14 cellular contexts compared by ENCODE assay signal in genomic region chr13:109794095-109794494, GRCh38.
"Had no signal": no experiment of that assay in that cellular context is flagged by ENCODE, and none has a peak within 500 bp of the region (broad histone marks: within the 10 kb centered on the region; RNA-seq: fewer than 3 reads in every experiment).

No MANE protein-coding gene starts in this region.

- H3K36me3 ChIP-seq: brain microvascular endothelial cell, ovary, sigmoid colon, spleen had no signal

- H3K27ac ChIP-seq: brain microvascular endothelial cell, ovary, sigmoid colon, spleen had no signal

- FAIRE-seq: endothelial cell of umbilical vein had no signal

- H3K4me3 ChIP-seq: ovary, sigmoid colon, spleen had no signal

- H3K9me3 ChIP-seq: ovary, sigmoid colon, spleen had no signal

- DNase-seq: activated CD4-positive, alpha-beta memory T cell treated with anti-CD3 and anti-CD28 coated beads for 36 hours; activated CD4-positive, alpha-beta T cell treated with anti-CD3 and anti-CD28 coated beads for 1 hour; activated effector memory CD4-positive, alpha-beta T cell treated with anti-CD3 and anti-CD28 coated beads, Interleukin-2, amount 50 U/mL, for 16 hours; activated T-cell treated with anti-CD3 and anti-CD28 coated beads, Interleukin-2, amount 50 U/mL, for 4 hours; brain microvascular endothelial cell; cerebellar nuclear complex; effector CD8-positive, alpha-beta T cell; foreskin fibroblast; immature natural killer cell; ovary; sigmoid colon; spleen; stimulated activated naive CD8-positive, alpha-beta T cell treated with anti-CD3 and anti-CD28 coated beads, Interleukin-15, amount 100 ng/mL, for 72 hours had no signal

- H3K27me3 ChIP-seq: brain microvascular endothelial cell, ovary, sigmoid colon had no signal
